1 cellular context compared by ENCODE assay signal in genomic region chr5:177310332-177310731, GRCh38.
TF ChIP-seq lines count a peak whose summit lies in the region.

No MANE protein-coding gene starts in this region.

TF ChIP-seq in GM23338, 12 proteins besides CTCF, POLR2A, EP300 and RAD21 (continued from another document):
- TF ChIP-seq REST (IDR thresholded peaks at IDR 0.05; ENCODE audit: unreplicated experiment) (no peak), EZH2 (IDR thresholded peaks at IDR 0.05; ENCODE audit: low read depth, unreplicated experiment) (no peak), NANOG (IDR thresholded peaks at IDR 0.05; ENCODE audit: borderline replicate concordance) (no peak), ETS1 (IDR thresholded peaks at IDR 0.05) (no peak), POLR2AphosphoS5 (IDR thresholded peaks at IDR 0.05; ENCODE audit: low read depth) (no peak), JUNB (IDR thresholded peaks at IDR 0.05; ENCODE audit: unreplicated experiment) (no peak), STAT1 (IDR thresholded peaks at IDR 0.05; ENCODE audit: unreplicated experiment) (no peak)
